ENCODE assay signal across 1 cellular context in the genomic region with DNA sequence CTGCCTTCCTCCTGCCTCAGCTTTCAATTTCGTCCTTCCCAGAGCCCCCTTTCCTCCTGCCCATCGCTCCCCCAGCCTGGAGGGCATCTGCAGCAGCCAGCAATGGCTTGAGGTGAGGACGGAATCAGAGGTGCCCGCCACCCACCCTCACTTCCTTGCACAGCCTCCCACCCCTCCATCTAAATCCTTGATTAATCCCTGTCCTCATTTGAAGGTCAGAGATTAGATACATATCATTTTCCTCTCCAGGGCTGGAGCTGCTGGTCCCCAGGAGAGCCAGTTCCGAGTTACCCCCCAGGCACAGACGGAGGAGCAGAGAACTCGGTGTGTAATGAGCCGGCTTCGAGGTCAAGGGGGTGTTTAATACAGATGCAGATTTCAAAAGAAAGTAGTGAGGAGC.
TF ChIP-seq lines count a peak whose summit lies in the region.

No MANE protein-coding gene starts in this region.

TF ChIP-seq in H1, 55 proteins besides CTCF, POLR2A, EP300 and RAD21 (continued from another document):
- TF ChIP-seq, protein P1, sequence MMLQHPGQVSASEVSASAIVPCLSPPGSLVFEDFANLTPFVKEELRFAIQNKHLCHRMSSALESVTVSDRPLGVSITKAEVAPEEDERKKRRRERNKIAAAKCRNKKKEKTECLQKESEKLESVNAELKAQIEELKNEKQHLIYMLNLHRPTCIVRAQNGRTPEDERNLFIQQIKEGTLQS (IDR thresholded peaks at IDR 0.05; ENCODE audit: insufficient read depth, low read depth, low read length), result no peak
- TF ChIP-seq TEAD4 (IDR thresholded peaks at IDR 0.05; ENCODE audit: low read depth, low read length) (no peak), PHF8 (conservative IDR thresholded peaks at IDR 0.05; ENCODE audit: low read depth, low read length) (no peak), SP4 (IDR thresholded peaks at IDR 0.05; ENCODE audit: low read length) (no peak)
